8 cellular contexts compared by ENCODE assay signal in genomic region chr15:84658080-84658787, GRCh38. TPM values are rescaled to one million over a fixed set of nuclear protein-coding genes. Genes with fewer than 3 reads are reported as not detected.
DNase-seq lines count a peak whose midpoint lies in the region; ATAC-seq and TF ChIP-seq lines count a peak whose summit lies in the region.

NMB (minus strand) TSS chr15:84658199; CDS start chr15:84658152, 47 bp downstream.

- no peak for TF ChIP-seq POLR2A in stomach (IDR thresholded peaks at IDR 0.05)

- peak; percentile 64 for TF ChIP-seq CTCF in DND-41 (IDR thresholded peaks at IDR 0.05; ENCODE audit: borderline replicate concordance, extremely low read depth, low read length, poor library complexity, severe bottlenecking)
- TF ChIP-seq CTCF in RWPE1 (conservative IDR thresholded peaks at IDR 0.05; ENCODE audit: low read depth), result peak; percentile 73
- TF ChIP-seq CTCF in fibroblast of villous mesenchyme (IDR thresholded peaks at IDR 0.05; ENCODE audit: insufficient read depth, low read depth, low read length), result peak; percentile 58
- TF ChIP-seq CTCF in neural cell (IDR thresholded peaks at IDR 0.05; ENCODE audit: poor library complexity, severe bottlenecking), result peak; percentile 59
- TF ChIP-seq CTCF in stomach (IDR thresholded peaks at IDR 0.05), result peak in 5 of 7 experiments; percentile 20 to 80 (median 72)

- no peaks in the 10 kb centered on the region for H3K9me2 ChIP-seq in Karpas-422 (replicated peaks; ENCODE audit: insufficient read depth, low read length)
- no peaks in the 10 kb centered on the region for H3K9me2 ChIP-seq in neural cell (ENCODE audit: insufficient read depth, low read length)

- no peaks in the 10 kb centered on the region; the same call in 1 of the 2 replicates for H3K36me3 ChIP-seq in DND-41 (ENCODE audit: insufficient read depth, low read length)
- no peaks in the 10 kb centered on the region for H3K36me3 ChIP-seq in Karpas-422 (ENCODE audit: insufficient read depth, low read length)
- no peaks in the 10 kb centered on the region for H3K36me3 ChIP-seq in neural cell (ENCODE audit: insufficient read depth, low read length)
- no peaks in the 10 kb centered on the region for H3K36me3 ChIP-seq in stomach

- 0 to 2% (median 1%) methylated on average over 22 to 61 of the region's 61 CpGs for WGBS in stomach, 5 donors

- H3K27me3 ChIP-seq in DND-41 (ENCODE audit: insufficient read depth, low read length, poor library complexity), result no peaks in the 10 kb centered on the region
- H3K27me3 ChIP-seq in Karpas-422 (ENCODE audit: low read length), result no peaks in the 10 kb centered on the region
- no peaks in the 10 kb centered on the region for H3K27me3 ChIP-seq in neural cell (ENCODE audit: insufficient read depth, low read depth, low read length)
- no peaks in the 10 kb centered on the region for H3K27me3 ChIP-seq in stomach

- DNase-seq in DND-41 (peak; percentile 88), Karpas-422 (peak; percentile 95), RWPE1 (ENCODE audit: low spot score) (peak; percentile 85), fibroblast of villous mesenchyme (ENCODE audit: low read depth) (peak; percentile 78), stomach (peak; percentile 82)
- DNase-seq in activated effector memory CD4-positive, alpha-beta T cell treated with anti-CD3 and anti-CD28 coated beads, Interleukin-2, amount 50 U/mL, for 16 hours, result peak; percentile 94

- H3K4me3 ChIP-seq in DND-41 (ENCODE audit: low read depth in 1 of 2, low read length in 2 of 2), result peak within 1 kb of the TSS; percentile 34 to 61; a peak in 3 of 4 replicates
- peak within 1 kb of the TSS; percentile 68 for H3K4me3 ChIP-seq in Karpas-422 (ENCODE audit: low read length)
- H3K4me3 ChIP-seq in fibroblast of villous mesenchyme (ENCODE audit: low read depth, low read length), result peak within 1 kb of the TSS; percentile 61
- H3K4me3 ChIP-seq in neural cell (ENCODE audit: low read length), result peak within 1 kb of the TSS; percentile 62
- H3K4me3 ChIP-seq in stomach, result peak within 1 kb of the TSS; percentile 52 to 73 (median 62)

- H3K4me2 ChIP-seq in DND-41 (ENCODE audit: insufficient read depth, low read length) (peak within 1 kb of the TSS; percentile 77), Karpas-422 (ENCODE audit: low read depth, low read length, poor library complexity, severe bottlenecking) (peak within 1 kb of the TSS; percentile 95), neural cell (ENCODE audit: low read length) (no peak within 1 kb of the TSS)

- POLR2A ChIA-PET in RWPE1 (lab: Yijun Ruan, JAX; ENCODE audit: low non-redundant PET), result interaction anchor here (0.6 to 0.7 kb wide), 2 partner anchors 27 to 124 kb away, joined by 3 to 7 read pairs; no protein-coding TSS in a partner anchor

- TF ChIP-seq RAD21 in neural cell (conservative IDR thresholded peaks at IDR 0.05), result peak; percentile 31

- no peak for TF ChIP-seq EP300 in neural cell (conservative IDR thresholded peaks at IDR 0.05; ENCODE audit: poor library complexity, severe bottlenecking)
- TF ChIP-seq EP300 in stomach (IDR thresholded peaks at IDR 0.05), result no peak

- H4K20me1 ChIP-seq in DND-41 (ENCODE audit: insufficient read depth, low read length), result no peaks in the 10 kb centered on the region; the same call in 1 of the 2 replicates
- H4K20me1 ChIP-seq in Karpas-422 (ENCODE audit: insufficient read depth, low read depth, low read length), result no peaks in the 10 kb centered on the region
- no peaks in the 10 kb centered on the region for H4K20me1 ChIP-seq in neural cell (ENCODE audit: insufficient read depth)

- CTCF ChIA-PET in RWPE1 (lab: Yijun Ruan, JAX), result interaction anchor here (0.6 to 1.3 kb wide), 10 partner anchors 9 to 1097 kb away, joined by 3 to 7 read pairs (median 5); no protein-coding TSS in a partner anchor

- H3K79me2 ChIP-seq in DND-41 (ENCODE audit: insufficient read depth, low read length) (peaks cover 9% of the 10 kb centered on the region), Karpas-422 (ENCODE audit: low read length) (peaks cover 7% of the 10 kb centered on the region), neural cell (replicated peaks; ENCODE audit: insufficient read depth, low read length) (no peaks in the 10 kb centered on the region)

- H3K9ac ChIP-seq in DND-41 (ENCODE audit: low read depth, low read length) (peak within 1 kb of the TSS; percentile 69), Karpas-422 (ENCODE audit: low read length) (peak within 1 kb of the TSS; percentile 79), neural cell (ENCODE audit: low read length) (peak within 1 kb of the TSS; percentile 40)

- no peaks in the 10 kb centered on the region for H3F3A ChIP-seq in neural cell (ENCODE audit: insufficient read depth, low read length, poor library complexity, severe bottlenecking)

- intact Hi-C loops in stomach (cut with DNase I; ENCODE audit: low total_unique reads), result loop anchor here (5.0 kb wide), 1 partner anchor 66 kb away; no protein-coding TSS in a partner anchor

- H3K27ac ChIP-seq in DND-41 (ENCODE audit: low read length), result peak within 1 kb of the TSS; percentile 75
- H3K27ac ChIP-seq in Karpas-422 (ENCODE audit: low read length), result peak within 1 kb of the TSS; percentile 73
- peak within 1 kb of the TSS; percentile 77 for H3K27ac ChIP-seq in RWPE1
- H3K27ac ChIP-seq in neural cell (ENCODE audit: low read length), result no peak within 1 kb of the TSS
- H3K27ac ChIP-seq in stomach, result peak within 1 kb of the TSS; percentile 82 to 90 (median 87)

- H3K4me1 ChIP-seq in DND-41 (ENCODE audit: insufficient read depth, low read length), result peaks cover 40% of the 10 kb centered on the region
- peaks cover 44% of the 10 kb centered on the region for H3K4me1 ChIP-seq in Karpas-422 (ENCODE audit: low read length)
- peaks cover 19 to 45% (median 36%) of the 10 kb centered on the region in 4 donors for H3K4me1 ChIP-seq in stomach

- H2AFZ ChIP-seq in DND-41 (ENCODE audit: low read depth, low read length) (peak within 1 kb of the TSS; percentile 85), Karpas-422 (ENCODE audit: low read length) (peak within 1 kb of the TSS; percentile 55), neural cell (ENCODE audit: low read depth, low read length) (no peak within 1 kb of the TSS)

- peak; percentile 74 for ATAC-seq in DND-41 (ENCODE audit: insufficient read depth, low read depth)
- peak; percentile 61 for ATAC-seq in GM21723 (IDR thresholded peaks at IDR 0.05; ENCODE audit: unreplicated experiment)

- H3K9me3 ChIP-seq in DND-41 (ENCODE audit: insufficient read depth, low read length, severe bottlenecking), result no peaks in the 10 kb centered on the region
- no peaks in the 10 kb centered on the region for H3K9me3 ChIP-seq in Karpas-422 (ENCODE audit: low read length)
- H3K9me3 ChIP-seq in neural cell (ENCODE audit: low read length), result no peaks in the 10 kb centered on the region
- H3K9me3 ChIP-seq in stomach, result no peaks in the 10 kb centered on the region

TF ChIP-seq in neural cell, 6 proteins besides CTCF, POLR2A, EP300 and RAD21:
- TF ChIP-seq MXI1 (conservative IDR thresholded peaks at IDR 0.05; ENCODE audit: poor library complexity, severe bottlenecking) (peak; percentile 18), SMC3 (conservative IDR thresholded peaks at IDR 0.05; ENCODE audit: poor library complexity) (peak; percentile 51), REST (IDR thresholded peaks at IDR 0.05; ENCODE audit: borderline replicate concordance) (no peak), EZH2 (IDR thresholded peaks at IDR 0.05; ENCODE audit: borderline replicate concordance, insufficient read depth, low read length, poor library complexity, severe bottlenecking) (no peak), TAF1 (IDR thresholded peaks at IDR 0.05; ENCODE audit: low read depth) (no peak), POLR2AphosphoS5 (IDR thresholded peaks at IDR 0.05) (no peak)

RNA-seq across cellular contexts. Expression of gene NMB, which starts in this region (rescaled TPM):
- total RNA-seq in Karpas-422 (2014; rRNA removed; shearing (Covaris generic); ENCODE audit: low replicate concordance), result 15.1 and 17.2 TPM in 2 replicates
- total RNA-seq in fibroblast of villous mesenchyme (1.7 and 1.9 TPM in 2 replicates), stomach (1 to 10 TPM in 1 of 5 donors, not detected in 4; 2.0 TPM)
- polyA plus RNA-seq in neural cell (3.0 and 4.7 TPM in 2 replicates), stomach (1 to 10 TPM; 3.8 to 5.3 (median 4.1) TPM)
- polyA minus RNA-seq in neural cell, result not detected in 2 replicates
